Comparison of ENCODE assay signal across 20 cellular contexts in genomic region chr3:31399270-31399669, GRCh38.
DNase-seq lines count a peak whose midpoint lies in the region; ATAC-seq, FAIRE-seq and TF ChIP-seq lines count a peak whose summit lies in the region.
"Had no signal": no experiment of that assay in that cellular context is flagged by ENCODE, and none has a peak within 500 bp of the region (broad histone marks: within the 10 kb centered on the region; RNA-seq: fewer than 3 reads in every experiment).

No MANE protein-coding gene starts in this region.

- peak; percentile 34 for ATAC-seq in activated T-helper 17 cell treated with anti-CD3 and anti-CD28 coated beads, Interleukin-2, amount 50 U/mL, for 72 hours (replicated peaks)
- no peak for ATAC-seq in GM21786 (IDR thresholded peaks at IDR 0.05; ENCODE audit: unreplicated experiment)
- ATAC-seq: esophagus mucosa, gastroesophageal sphincter, left lobe of liver, Panc1 had no signal

- TF ChIP-seq CTCF in GM12865 (IDR thresholded peaks at IDR 0.05; ENCODE audit: insufficient read depth, low read depth, low read length, missing control alignments) (no peak), mammary epithelial cell (conservative IDR thresholded peaks at IDR 0.05 in 1 of 2, IDR thresholded peaks at IDR 0.05 in 1 of 2; ENCODE audit: extremely low read depth in 1 of 2, insufficient read depth in 1 of 2, low read depth in 1 of 2, low read length in 2 of 2) (no peak)

- H3K27ac Mint-ChIP-seq in CD4-positive, alpha-beta memory T cell, result peak overlapping the region in 2 of 7 donors; percentile 13 to 22
- no peak overlapping the region for H3K27ac Mint-ChIP-seq in activated T-helper 17 cell treated with anti-CD3 and anti-CD28 coated beads, Interleukin-2, amount 50 U/mL, for 72 hours
- H3K27ac Mint-ChIP-seq: stimulated activated naive B cell treated with anti-CD40 and anti-IgM and Interleukin-4, amounts not matched to agents 10 μg/mL and 1 μg/mL and 100 μg/mL, for 72 hours had no signal

- H3K4me3 ChIP-seq in CD4-positive, alpha-beta memory T cell (ENCODE audit: low read length in 2 of 2), result no peak overlapping the region
- H3K4me3 ChIP-seq in GM12865 (ENCODE audit: low read depth, low read length) (no peak overlapping the region), mammary epithelial cell (replicated peaks in 1 of 3; ENCODE audit: insufficient read depth in 1 of 3, low read depth in 2 of 3, low read length in 3 of 3) (no peak overlapping the region)
- H3K4me3 ChIP-seq: gastroesophageal sphincter, tibial artery had no signal

- intact Hi-C loops in CD4-positive, alpha-beta memory T cell (cut with micrococcal nuclease), result no loop called here
- intact Hi-C loops in mammary epithelial cell (cut with micrococcal nuclease), result no loop called here

- CTCF ChIA-PET in CD4-positive, alpha-beta memory T cell (lab: Charles Lee; ENCODE audit: partially characterized antibody), result no interaction called here
- CTCF ChIA-PET in mammary epithelial cell (lab: Charles Lee; ENCODE audit: low non-redundant PET), result no interaction called here

- H3K4me1 ChIP-seq in CD4-positive, alpha-beta memory T cell (ENCODE audit: insufficient read depth, low read length), result peaks cover 13% of the 10 kb centered on the region
- no peaks in the 10 kb centered on the region for H3K4me1 ChIP-seq in mammary epithelial cell (ENCODE audit: insufficient read depth, low read length)
- H3K4me1 ChIP-seq: BE2C, gastroesophageal sphincter, tibial artery had no signal

- no peak overlapping the region for H3K4me2 ChIP-seq in mammary epithelial cell (ENCODE audit: insufficient read depth, low read depth, low read length)
- H3K4me2 ChIP-seq: SK-N-SH had no signal

- TF ChIP-seq POLR2A in H54 (IDR thresholded peaks at IDR 0.05; ENCODE audit: low read depth, low read length), result no peak

- H3K36me3 ChIP-seq in CD4-positive, alpha-beta memory T cell (ENCODE audit: insufficient read depth, low read length), result no peaks in the 10 kb centered on the region
- no peaks in the 10 kb centered on the region for H3K36me3 ChIP-seq in mammary epithelial cell (ENCODE audit: insufficient read depth, low read length)
- H3K36me3 ChIP-seq: BE2C, gastroesophageal sphincter, tibial artery had no signal

- POLR2A ChIA-PET in CD4-positive, alpha-beta memory T cell (lab: Charles Lee; ENCODE audit: partially characterized antibody), result no interaction called here

- H2AFZ ChIP-seq in mammary epithelial cell (ENCODE audit: low read depth, low read length), result no peak overlapping the region

- no peaks in the 10 kb centered on the region for H3K79me2 ChIP-seq in mammary epithelial cell (ENCODE audit: insufficient read depth, low read length)

- WGBS in mammary epithelial cell (ENCODE audit: low coverage, missing lambda C conversion rate), result 33% methylated on average over 1 of the region's 1 CpG

- dilution Hi-C loops in mammary epithelial cell (cut with HindIII; ENCODE audit: low sequenced_read_pairs), result no loop called here

- H3K27me3 Mint-ChIP-seq in CD4-positive, alpha-beta memory T cell, result no peaks in the 10 kb centered on the region
- H3K27me3 Mint-ChIP-seq in activated T-helper 17 cell treated with anti-CD3 and anti-CD28 coated beads, Interleukin-2, amount 50 U/mL, for 72 hours, result no peaks in the 10 kb centered on the region

- peak overlapping the region in 6 of 8 donors; percentile 0 to 48 (median 6) for H3K4me3 Mint-ChIP-seq in CD4-positive, alpha-beta memory T cell
- no peak overlapping the region for H3K4me3 Mint-ChIP-seq in activated T-helper 17 cell treated with anti-CD3 and anti-CD28 coated beads, Interleukin-2, amount 50 U/mL, for 72 hours
- H3K4me3 Mint-ChIP-seq: stimulated activated naive B cell treated with anti-CD40 and anti-IgM and Interleukin-4, amounts not matched to agents 10 μg/mL and 1 μg/mL and 100 μg/mL, for 72 hours had no signal

- peaks cover 25 to 42% (median 32%) of the 10 kb centered on the region in 4 donors for H3K4me1 Mint-ChIP-seq in CD4-positive, alpha-beta memory T cell
- peaks cover 19% of the 10 kb centered on the region for H3K4me1 Mint-ChIP-seq in activated T-helper 17 cell treated with anti-CD3 and anti-CD28 coated beads, Interleukin-2, amount 50 U/mL, for 72 hours

- no peak for FAIRE-seq in H54 (lab: Jason Lieb, UNC)
- FAIRE-seq: TTC549 had no signal

- DNase-seq in CD4-positive, alpha-beta memory T cell, result peak in 3 of 5 donors; percentile 11 to 28 (median 14)
- DNase-seq in GM12865 (ENCODE audit: low read depth), result peak; percentile 14
- DNase-seq in MV-4-11 (lab: John Stamatoyannopoulos, UW), result peak; percentile 90
- DNase-seq in H54 (ENCODE audit: insufficient read length, low spot score), result no peak
- no peak for DNase-seq in mammary epithelial cell
- DNase-seq in DMS53 treated with DMSO at 0.1 percent for 48 hours (lab: John Stamatoyannopoulos, UW; ENCODE audit: unreplicated experiment), result no peak
- DNase-seq: activated T-cell treated with anti-CD3 and anti-CD28 coated beads, Interleukin-2, amount 50 U/mL, for 48 hours; BE2C; NCI-H2171 treated with DMSO at 0.1 percent for 48 hours; retina; SK-N-SH; stimulated activated naive B cell treated with anti-CD40 and anti-IgM and Interleukin-4, amounts not matched to agents 10 μg/mL and 1 μg/mL and 100 μg/mL, for 72 hours; tibial artery had no signal

- H3K27ac ChIP-seq in CD4-positive, alpha-beta memory T cell (ENCODE audit: low read depth, low read length), result no peak overlapping the region
- H3K27ac ChIP-seq in mammary epithelial cell (ENCODE audit: insufficient read depth, low read depth, low read length), result no peak overlapping the region
- H3K27ac ChIP-seq: gastroesophageal sphincter, tibial artery had no signal

- H3K9me3 ChIP-seq in CD4-positive, alpha-beta memory T cell (ENCODE audit: control insufficient read depth in 1 of 2, low read length in 2 of 2), result no peaks in the 10 kb centered on the region
- H3K9me3 ChIP-seq in mammary epithelial cell (replicated peaks; ENCODE audit: insufficient read depth, low read length), result no peaks in the 10 kb centered on the region
- H3K9me3 ChIP-seq: BE2C, gastroesophageal sphincter, SK-N-SH, tibial artery had no signal

- no TSS peak for BruUV-seq in mammary epithelial cell (replicated peaks; lab: Mats Ljungman, UMichigan)

- no peaks in the 10 kb centered on the region for H4K20me1 ChIP-seq in mammary epithelial cell (ENCODE audit: insufficient read depth, low read length)

- H3K9me3 Mint-ChIP-seq in CD4-positive, alpha-beta memory T cell, result peaks cover 0 to 2% (median 0%) of the 10 kb centered on the region in 8 donors
- H3K9me3 Mint-ChIP-seq in activated T-helper 17 cell treated with anti-CD3 and anti-CD28 coated beads, Interleukin-2, amount 50 U/mL, for 72 hours, result no peaks in the 10 kb centered on the region

- no peaks in the 10 kb centered on the region for H3K36me3 Mint-ChIP-seq in CD4-positive, alpha-beta memory T cell
- H3K36me3 Mint-ChIP-seq in activated T-helper 17 cell treated with anti-CD3 and anti-CD28 coated beads, Interleukin-2, amount 50 U/mL, for 72 hours (ENCODE audit: low read depth), result no peaks in the 10 kb centered on the region
- H3K36me3 Mint-ChIP-seq: stimulated activated naive B cell treated with anti-CD40 and anti-IgM and Interleukin-4, amounts not matched to agents 10 μg/mL and 1 μg/mL and 100 μg/mL, for 72 hours had no signal

- no peaks in the 10 kb centered on the region for H3K27me3 ChIP-seq in CD4-positive, alpha-beta memory T cell (ENCODE audit: insufficient read depth, low read length)
- H3K27me3 ChIP-seq in mammary epithelial cell (ENCODE audit: insufficient read depth, low read length), result peaks cover 7% of the 10 kb centered on the region
- H3K27me3 ChIP-seq: BE2C, gastroesophageal sphincter, tibial artery had no signal

- in situ Hi-C loops in mammary epithelial cell (cut with MboI; ENCODE audit: low sequenced_read_pairs in 2 of 2), result no loop called here

- H3K9ac ChIP-seq in mammary epithelial cell (ENCODE audit: insufficient read depth, low read length), result no peak overlapping the region
- H3K9ac ChIP-seq: SK-N-SH had no signal

Comparison
In these comparisons a context has a peak if more than half of its experiments do, and no peak if none do; other contexts are left out.
1. DNase-seq: peak in CD4-positive, alpha-beta memory T cell (3 of 5), GM12865 (single experiment) and MV-4-11 (single experiment); none in H54 (single experiment), mammary epithelial cell (single experiment) and DMS53 treated with DMSO at 0.1 percent for 48 hours (single experiment).